ENCODE assay signal across 31 cellular contexts in genomic region chrX:102044496-102044895, GRCh38.
"Had no signal": no experiment of that assay in that cellular context is flagged by ENCODE, and none has a peak within 500 bp of the region (broad histone marks: within the 10 kb centered on the region; RNA-seq: fewer than 3 reads in every experiment).

No MANE protein-coding gene starts in this region.

- H3K27ac ChIP-seq: adrenal gland, ascending aorta, body of pancreas, brain microvascular endothelial cell, breast epithelium, cardiac muscle cell had no signal

- H3K4me3 ChIP-seq: adrenal gland, ascending aorta, body of pancreas, breast epithelium, cardiac muscle cell had no signal

- H3K36me3 ChIP-seq: adrenal gland, ascending aorta, brain microvascular endothelial cell, breast epithelium, cardiac muscle cell had no signal

- H3K9me3 ChIP-seq: adrenal gland, ascending aorta, body of pancreas had no signal

- DNase-seq: activated effector memory CD4-positive, alpha-beta T cell treated with anti-CD3 and anti-CD28 coated beads, Interleukin-2, amount 50 U/mL, for 16 hours; activated effector memory CD4-positive, alpha-beta T cell treated with Interleukin-2 at 50 U/mL for 16 hours; activated gamma-delta T cell; activated gamma-delta T cell treated with Interleukin-2 at 50 U/mL for 16 hours; activated naive CD4-positive, alpha-beta T cell; activated naive CD4-positive, alpha-beta T cell treated with anti-CD3 and anti-CD28 coated beads for 36 hours; activated naive CD4-positive, alpha-beta T cell treated with anti-CD3 and anti-CD28 coated beads, Interleukin-2, amount 10 ng/mL, durations not matched to agents 7 days and 5 days; activated naive CD4-positive, alpha-beta T cell treated with anti-CD3 and anti-CD28 coated beads, Interleukin-2, amount 50 U/mL, for 16 hours; activated naive CD4-positive, alpha-beta T cell treated with Interleukin-2 at 50 U/mL for 16 hours; activated naive CD8-positive, alpha-beta T cell treated with anti-CD3 and anti-CD28 coated beads for 36 hours; activated naive CD8-positive, alpha-beta T cell treated with anti-CD3 and anti-CD28 coated beads, Interleukin-2, amount 10 ng/mL, durations not matched to agents 7 days and 5 days; activated naive CD8-positive, alpha-beta T cell treated with anti-CD3 and anti-CD28 coated beads, Interleukin-2, amount 50 U/mL, for 24 hours; activated T-cell treated with anti-CD3 and anti-CD28 coated beads for 4 hours; activated T-cell treated with anti-CD3 and anti-CD28 coated beads, Interleukin-2, amount 50 U/mL, for 1 hour; activated T-cell treated with anti-CD3 and anti-CD28 coated beads, Interleukin-2, amount 50 U/mL, for 24 hours; activated T-cell treated with anti-CD3 and anti-CD28 coated beads, Interleukin-2, amount 50 U/mL, for 4 hours; activated T-cell treated with anti-CD3 and anti-CD28 coated beads, Interleukin-2, amount 50 U/mL, for 48 hours; activated T-cell treated with anti-CD3 and anti-CD28 coated beads, Interleukin-2, amount 50 U/mL, for 72 hours; adrenal gland; amniotic stem cell; amygdala; anterior cingulate cortex; aorta; body of pancreas; brain microvascular endothelial cell; caudate nucleus; central memory CD4-positive, alpha-beta T cell; cerebellar nuclear complex had no signal

- H3K4me1 ChIP-seq: adrenal gland, ascending aorta, body of pancreas, breast epithelium had no signal

- H3K27me3 ChIP-seq: adrenal gland, ascending aorta, body of pancreas, brain microvascular endothelial cell, cardiac muscle cell had no signal
